In the genomic region with DNA sequence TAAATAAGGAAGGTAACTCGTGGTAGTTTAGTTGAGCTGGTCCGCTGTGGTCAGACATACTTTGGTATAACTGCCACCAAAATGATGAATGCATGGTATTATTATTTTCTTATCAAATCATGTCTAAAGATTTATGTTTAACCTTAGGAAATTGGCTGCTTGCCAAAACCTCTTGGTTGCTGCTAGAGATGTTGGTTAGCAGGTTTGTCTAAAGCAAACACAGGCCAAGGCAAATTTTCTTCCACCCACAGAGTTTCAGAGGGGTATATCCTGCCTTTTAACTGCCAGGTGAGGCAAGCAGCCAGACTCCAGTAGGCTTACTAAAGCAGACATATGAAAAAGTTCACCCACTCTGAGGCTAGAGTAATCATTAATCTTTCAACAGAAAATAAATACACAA, we compare ENCODE assay signal across 8 cellular contexts.
DNase-seq lines count a peak whose midpoint lies in the region; ATAC-seq, FAIRE-seq and TF ChIP-seq lines count a peak whose summit lies in the region.

No MANE protein-coding gene starts in this region.

- BruUV-seq in Calu3 (replicated peaks; lab: Mats Ljungman, UMichigan) = no TSS peak

- POLR2A ChIA-PET in HEK293 (lab: Yijun Ruan, JAX) = no interaction called here

- H3K4me3 Mint-ChIP-seq in Calu3 (ENCODE audit: low read depth, unreplicated experiment) = peak overlapping the region; percentile 4

- no peaks in the 10 kb centered on the region for H3K27me3 Mint-ChIP-seq in Calu3 (ENCODE audit: unreplicated experiment)

- FAIRE-seq in bronchial epithelial cell (lab: Jason Lieb, UNC) = no peak

- H3K27ac ChIP-seq in HEK293 (ENCODE audit: extremely low read depth, low read depth, low read length) = peak overlapping the region; percentile 67
- H3K27ac ChIP-seq in suprapubic skin = no peak overlapping the region
- H3K27ac ChIP-seq in tibial nerve = no peak overlapping the region
- H3K27ac ChIP-seq in gastrocnemius medialis = no peak overlapping the region

- peaks cover 37% of the 10 kb centered on the region for H3K4me1 Mint-ChIP-seq in Calu3 (ENCODE audit: low read depth, unreplicated experiment)

- peaks cover 10% of the 10 kb centered on the region for H3K36me3 Mint-ChIP-seq in Calu3 (ENCODE audit: insufficient read depth, unreplicated experiment)

- intact Hi-C loops in Calu3 (cut with micrococcal nuclease; ENCODE audit: unreplicated experiment) = loop anchor here (2.0 kb wide), 1 partner anchor 101 kb away; the partner anchor contains the start of gene SEMA3E
- intact Hi-C loops in gastrocnemius medialis (cut with DNase I; ENCODE audit: low total_unique reads) = no loop called here

- no peaks in the 10 kb centered on the region for H3K27me3 ChIP-seq in bronchial epithelial cell (ENCODE audit: control insufficient read depth, insufficient read depth, low read length)
- no peaks in the 10 kb centered on the region for H3K27me3 ChIP-seq in suprapubic skin
- no peaks in the 10 kb centered on the region for H3K27me3 ChIP-seq in tibial nerve
- H3K27me3 ChIP-seq in gastrocnemius medialis = no peaks in the 10 kb centered on the region

- peak overlapping the region; percentile 90 for H3K27ac Mint-ChIP-seq in Calu3 (ENCODE audit: unreplicated experiment)

- TF ChIP-seq EP300 in suprapubic skin (IDR thresholded peaks at IDR 0.05) (no peak), tibial nerve (IDR thresholded peaks at IDR 0.05) (no peak)

- TF ChIP-seq CTCF in Calu3 (IDR thresholded peaks at IDR 0.05; ENCODE audit: unreplicated experiment) (no peak), HEK293 (tag by site-specific recombination; IDR thresholded peaks at IDR 0.05) (no peak), bronchial epithelial cell (IDR thresholded peaks at IDR 0.05; ENCODE audit: insufficient read depth, low read length, severe bottlenecking) (no peak), suprapubic skin (IDR thresholded peaks at IDR 0.05) (no peak), tibial nerve (IDR thresholded peaks at IDR 0.05) (no peak), gastrocnemius medialis (IDR thresholded peaks at IDR 0.05 in 4 of 5, conservative IDR thresholded peaks at IDR 0.05 in 1 of 5) (no peak)

- 40% methylated on average over 2 of the region's 2 CpGs for WGBS in suprapubic skin
- WGBS in tibial nerve, 2 donors = 61 to 75% methylated on average over 2 of the region's 2 CpGs

- CTCF ChIA-PET in Calu3 (lab: Charles Lee) (no interaction called here), HEK293 (lab: Yijun Ruan, JAX) (interaction anchor here (1.0 kb wide), 1 partner anchor 141 kb away, joined by 3 read pairs; no protein-coding TSS in a partner anchor)

- peak; percentile 74 for DNase-seq in Calu3
- DNase-seq in NCI-H1105 (lab: John Stamatoyannopoulos, UW) = peak; percentile 88
- peak; percentile 80 for DNase-seq in bronchial epithelial cell (ENCODE audit: low read depth)
- DNase-seq in D341Med (ENCODE audit: low spot score) = no peak
- no peak for DNase-seq in suprapubic skin (ENCODE audit: low spot score in 2 of 2)
- DNase-seq in tibial nerve (ENCODE audit: low spot score in 2 of 2) = no peak
- DNase-seq in gastrocnemius medialis = no peak

- in situ Hi-C loops in gastrocnemius medialis (cut with MboI; ENCODE audit: low sequenced_read_pairs in 4 of 4) = no loop called here

- H3K4me3 ChIP-seq in HEK293 (ENCODE audit: low read depth, low read length) (no peak overlapping the region), bronchial epithelial cell (ENCODE audit: low read depth, low read length) (no peak overlapping the region), suprapubic skin (no peak overlapping the region), tibial nerve (no peak overlapping the region), gastrocnemius medialis (no peak overlapping the region)

- H3K9me3 Mint-ChIP-seq in Calu3 (ENCODE audit: low read depth, unreplicated experiment) = no peaks in the 10 kb centered on the region

- H3K36me3 ChIP-seq in HEK293 (ENCODE audit: control insufficient read depth in 2 of 2, insufficient read depth in 1 of 2, low read length in 2 of 2) = no peaks in the 10 kb centered on the region
- H3K36me3 ChIP-seq in bronchial epithelial cell (ENCODE audit: control insufficient read depth, insufficient read depth, low read length) = no peaks in the 10 kb centered on the region
- no peaks in the 10 kb centered on the region for H3K36me3 ChIP-seq in suprapubic skin
- no peaks in the 10 kb centered on the region for H3K36me3 ChIP-seq in tibial nerve
- no peaks in the 10 kb centered on the region for H3K36me3 ChIP-seq in gastrocnemius medialis

- peaks cover 13% of the 10 kb centered on the region for H3K4me1 ChIP-seq in HEK293 (ENCODE audit: control insufficient read depth, insufficient read depth, low read length)
- peaks cover 2% of the 10 kb centered on the region for H3K4me1 ChIP-seq in suprapubic skin
- H3K4me1 ChIP-seq in tibial nerve = no peaks in the 10 kb centered on the region
- no peaks in the 10 kb centered on the region for H3K4me1 ChIP-seq in gastrocnemius medialis

- no peak for TF ChIP-seq POLR2A in suprapubic skin (IDR thresholded peaks at IDR 0.05)
- no peak for TF ChIP-seq POLR2A in tibial nerve (IDR thresholded peaks at IDR 0.05)
- no peak for TF ChIP-seq POLR2A in gastrocnemius medialis (IDR thresholded peaks at IDR 0.05)

- ATAC-seq in gastrocnemius medialis = no peak

- H3K9me3 ChIP-seq in HEK293 (ENCODE audit: control insufficient read depth, insufficient read depth, low read depth, low read length) (no peaks in the 10 kb centered on the region), suprapubic skin (peaks cover 2% of the 10 kb centered on the region), tibial nerve (peaks cover 0 to 4% (median 0%) of the 10 kb centered on the region in 4 donors), gastrocnemius medialis (no peaks in the 10 kb centered on the region)

TF ChIP-seq in HEK293, 187 proteins besides CTCF, POLR2A, EP300 and RAD21 (continues in another document):
- TF ChIP-seq ZNF677 (tag by site-specific recombination; IDR thresholded peaks at IDR 0.05) (0 out of 2 replicates have a peak, but pooled peaks have one; percentile 26), ZNF426 (tag by site-specific recombination; IDR thresholded peaks at IDR 0.05) (no peak), MZF1 (tag by site-specific recombination; IDR thresholded peaks at IDR 0.05; ENCODE audit: borderline replicate concordance) (peak; percentile 32; the same call in 1 of the 2 replicates), ZBTB20 (tag by site-specific recombination; IDR thresholded peaks at IDR 0.05) (no peak), ZNF513 (tag by site-specific recombination; IDR thresholded peaks at IDR 0.05) (peak; percentile 26; the same call in 1 of the 2 replicates), ZNF350 (tag by site-specific recombination; IDR thresholded peaks at IDR 0.05) (peak; percentile 96), ZNF549 (tag by site-specific recombination; IDR thresholded peaks at IDR 0.05) (peak; percentile 66), ZNF248 (tag by site-specific recombination; IDR thresholded peaks at IDR 0.05) (0 out of 2 replicates have a peak, but pooled peaks have one; percentile 49), ZNF544 (tag by site-specific recombination; IDR thresholded peaks at IDR 0.05) (peak; percentile 91), ZNF112 (tag by site-specific recombination; IDR thresholded peaks at IDR 0.05) (peak; percentile 70; the same call in 1 of the 2 replicates), ZNF174 (tag by site-specific recombination; IDR thresholded peaks at IDR 0.05) (peak; percentile 79; the same call in 1 of the 2 replicates)
- TF ChIP-seq, protein P1, sequence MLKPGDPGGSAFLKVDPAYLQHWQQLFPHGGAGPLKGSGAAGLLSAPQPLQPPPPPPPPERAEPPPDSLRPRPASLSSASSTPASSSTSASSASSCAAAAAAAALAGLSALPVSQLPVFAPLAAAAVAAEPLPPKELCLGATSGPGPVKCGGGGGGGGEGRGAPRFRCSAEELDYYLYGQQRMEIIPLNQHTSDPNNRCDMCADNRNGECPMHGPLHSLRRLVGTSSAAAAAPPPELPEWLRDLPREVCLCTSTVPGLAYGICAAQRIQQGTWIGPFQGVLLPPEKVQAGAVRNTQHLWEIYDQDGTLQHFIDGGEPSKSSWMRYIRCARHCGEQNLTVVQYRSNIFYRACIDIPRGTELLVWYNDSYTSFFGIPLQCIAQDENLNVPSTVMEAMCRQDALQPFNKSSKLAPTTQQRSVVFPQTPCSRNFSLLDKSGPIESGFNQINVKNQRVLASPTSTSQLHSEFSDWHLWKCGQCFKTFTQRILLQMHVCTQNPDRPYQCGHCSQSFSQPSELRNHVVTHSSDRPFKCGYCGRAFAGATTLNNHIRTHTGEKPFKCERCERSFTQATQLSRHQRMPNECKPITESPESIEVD (tag by site-specific recombination; IDR thresholded peaks at IDR 0.05) = peak; percentile 42; the same call in 1 of the 2 replicates

Comparison
In these comparisons a context has a peak if more than half of its experiments do, and no peak if none do; other contexts are left out.
1. DNase-seq: peak in Calu3 (single experiment), NCI-H1105 (single experiment) and bronchial epithelial cell (single experiment); none in D341Med (single experiment), suprapubic skin (0 of 2), tibial nerve (0 of 2) and gastrocnemius medialis (0 of 2).